2 cellular contexts compared by ENCODE assay signal in the genomic region with DNA sequence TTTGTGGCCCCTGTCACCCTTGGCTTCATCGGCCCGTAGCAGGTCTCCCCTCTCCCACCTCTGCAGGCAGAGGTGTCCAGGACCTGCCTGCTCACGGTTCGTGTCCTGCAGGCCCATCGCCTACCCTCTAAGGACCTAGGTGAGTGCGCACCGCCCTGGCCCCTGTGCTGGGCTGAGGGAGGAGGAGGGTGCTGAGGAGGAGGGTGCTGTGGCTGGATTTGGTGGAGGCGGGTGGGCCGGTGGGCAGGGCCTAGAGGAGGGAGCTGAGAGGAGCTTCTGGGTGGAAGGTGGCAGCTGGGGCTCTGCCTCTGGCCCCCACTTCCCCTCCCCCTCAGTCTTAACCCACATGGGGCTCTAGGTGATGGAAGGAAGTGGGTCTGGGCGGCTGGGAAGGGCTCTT.
A peak's percentile ranks its signal among the peaks of the same experiment; 100 is the strongest.
TF ChIP-seq lines count a peak whose summit lies in the region.

No MANE protein-coding gene starts in this region.

TF ChIP-seq in HEK293, 187 proteins besides CTCF, POLR2A, EP300 and RAD21:
- TF ChIP-seq ZNF624 (tag by site-specific recombination; IDR thresholded peaks at IDR 0.05) = no peak
- no peak for TF ChIP-seq ZNF645 (tag by site-specific recombination; IDR thresholded peaks at IDR 0.05)
- no peak for TF ChIP-seq ZNF530 (tag by site-specific recombination; IDR thresholded peaks at IDR 0.05; ENCODE audit: low read depth)
- TF ChIP-seq PRDM4 (tag by site-specific recombination; IDR thresholded peaks at IDR 0.05) = no peak
- peak; percentile 43 for TF ChIP-seq ZFHX2 (tag by site-specific recombination; conservative IDR thresholded peaks at IDR 0.05)
- peak; percentile 36; the same call in 1 of the 2 replicates for TF ChIP-seq EGR2 (tag by site-specific recombination; IDR thresholded peaks at IDR 0.05; ENCODE audit: low read depth)
- TF ChIP-seq ZNF518A (tag by site-specific recombination; conservative IDR thresholded peaks at IDR 0.05; ENCODE audit: low read depth) = no peak

TF ChIP-seq in K562, 482 proteins besides CTCF, POLR2A, EP300 and RAD21:
- TF ChIP-seq POLR2G (IDR thresholded peaks at IDR 0.05; ENCODE audit: low read depth, low read length) (peak; percentile 48; the same call in 1 of the 2 replicates), LEF1 (IDR thresholded peaks at IDR 0.05) (no peak)
TF ChIP-seq in K562: peak in this region for 1.
